ENCODE assay signal across 8 cellular contexts in the genomic region with DNA sequence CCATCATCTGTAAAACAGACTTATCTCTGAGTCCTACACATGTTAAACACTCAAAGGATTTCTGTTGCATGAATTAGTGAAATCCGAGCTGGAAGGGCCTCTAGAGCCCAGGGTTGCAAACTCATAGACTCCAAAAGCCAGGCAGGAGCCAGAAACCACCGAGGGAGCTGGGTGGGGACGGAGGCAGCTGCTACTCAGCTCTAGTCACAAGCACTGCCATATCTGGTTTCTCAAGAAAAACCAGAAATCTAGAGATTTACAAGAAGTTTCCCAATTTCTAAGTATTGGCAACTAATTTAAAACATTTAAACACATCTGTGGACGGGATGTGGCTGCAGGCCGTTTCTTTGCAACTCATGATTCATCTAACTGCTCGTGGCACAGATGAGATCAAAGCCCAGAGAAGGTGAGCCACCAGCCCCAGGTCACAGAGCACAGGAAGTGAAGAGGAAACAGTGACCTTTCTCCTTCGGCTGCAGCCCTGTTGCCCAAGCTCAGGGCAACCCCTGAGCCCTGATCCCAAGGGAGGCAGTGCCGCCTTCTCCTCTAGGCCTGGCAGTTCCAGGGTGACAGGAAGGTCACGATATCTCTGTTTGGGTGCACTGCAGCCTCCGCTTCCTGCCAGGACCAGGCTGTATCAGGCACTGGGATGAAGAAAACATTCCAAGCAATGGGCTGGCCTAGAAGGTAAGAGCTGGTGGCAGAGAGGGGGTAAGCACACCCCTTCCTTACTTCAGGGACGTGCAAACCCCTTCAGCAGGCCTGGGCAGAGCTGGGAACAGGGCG. TPM values are rescaled to one million over a fixed set of nuclear protein-coding genes. Genes with fewer than 3 reads are reported as not detected.
DNase-seq lines count a peak whose midpoint lies in the region; ATAC-seq and TF ChIP-seq lines count a peak whose summit lies in the region.

No MANE protein-coding gene starts in this region.

- no peak overlapping the region for H3K14ac ChIP-seq in H9 (ENCODE audit: insufficient read depth, low read length)

- H4K91ac ChIP-seq in H9 (ENCODE audit: insufficient read length, low read depth, low read length) = no peak overlapping the region

- H3K79me1 ChIP-seq in H9 (ENCODE audit: insufficient read depth, low read depth, low read length, poor library complexity, severe bottlenecking) = no peaks in the 10 kb centered on the region

- H2BK15ac ChIP-seq in H9 (ENCODE audit: low read depth, low read length) = no peak overlapping the region

- H3K27me3 ChIP-seq in fibroblast of lung (ENCODE audit: control insufficient read depth, insufficient read depth, low read length) (no peaks in the 10 kb centered on the region), H9 (ENCODE audit: insufficient read depth, low read length) (no peaks in the 10 kb centered on the region)

- H3K27ac Mint-ChIP-seq in activated CD4-positive, alpha-beta memory T cell treated with anti-CD3 and anti-CD28 coated beads for 36 hours = peak overlapping the region; percentile 100
- H3K27ac Mint-ChIP-seq in H9 (peak overlapping the region in 1 of 3 experiments; percentile 56; a peak in 1 of 7 replicates), endothelial cell (ENCODE audit: unreplicated experiment) (no peak overlapping the region)

- no peaks in the 10 kb centered on the region for H3K36me3 ChIP-seq in fibroblast of lung (ENCODE audit: control insufficient read depth, insufficient read depth, low read length)

- H4K8ac ChIP-seq in H9 (replicated peaks; ENCODE audit: insufficient read length, low read depth, low read length) = no peak overlapping the region

- ATAC-seq in GM21367 (IDR thresholded peaks at IDR 0.05; ENCODE audit: unreplicated experiment) (no peak), HG02678 (IDR thresholded peaks at IDR 0.05; ENCODE audit: unreplicated experiment) (no peak)

- no peak overlapping the region for H3K4ac ChIP-seq in H9 (ENCODE audit: low read depth, low read length)

- H3K18ac ChIP-seq in H9 (ENCODE audit: insufficient read length, low read depth, low read length) = no peak overlapping the region

- H2AFZ ChIP-seq in fibroblast of lung (ENCODE audit: low read length) = no peak overlapping the region
- H2AFZ ChIP-seq in H9 (ENCODE audit: low read length) = no peak overlapping the region

- peaks cover 49% of the 10 kb centered on the region for H3K36me3 Mint-ChIP-seq in activated CD4-positive, alpha-beta memory T cell treated with anti-CD3 and anti-CD28 coated beads for 36 hours
- no peaks in the 10 kb centered on the region for H3K36me3 Mint-ChIP-seq in H9 (ENCODE audit: insufficient read depth in 1 of 3, low read depth in 3 of 3)
- peaks cover 10% of the 10 kb centered on the region for H3K36me3 Mint-ChIP-seq in endothelial cell (ENCODE audit: low read depth, unreplicated experiment)

- no peak overlapping the region for H2AK5ac ChIP-seq in H9 (ENCODE audit: insufficient read length, low read length)

- H2BK20ac ChIP-seq in H9 (ENCODE audit: low read depth, low read length, poor library complexity, severe bottlenecking) = no peak overlapping the region

- H3K4me3 ChIP-seq in fibroblast of lung (replicated peaks in 1 of 4; ENCODE audit: control extremely low read depth in 1 of 4, insufficient read depth in 1 of 4, low read depth in 3 of 4, low read length in 4 of 4) = no peak overlapping the region

- no peak overlapping the region for H3K9ac ChIP-seq in fibroblast of lung (ENCODE audit: insufficient read depth, low read length)
- no peak overlapping the region for H3K9ac ChIP-seq in H9 (ENCODE audit: extremely low read depth, insufficient read length, low read length)

- peaks cover 16% of the 10 kb centered on the region for H3K4me1 ChIP-seq in fibroblast of lung (ENCODE audit: control insufficient read depth, extremely low read depth, insufficient read depth, low read length)
- H3K4me1 ChIP-seq in H9 (ENCODE audit: insufficient read depth, low read length) = no peaks in the 10 kb centered on the region

- H3K23ac ChIP-seq in H9 (ENCODE audit: insufficient read length, low read depth, low read length) = no peak overlapping the region

- H3K56ac ChIP-seq in H9 (ENCODE audit: insufficient read length, low read depth, low read length) = no peak overlapping the region

- peaks cover 3% of the 10 kb centered on the region for H3K9me3 Mint-ChIP-seq in activated CD4-positive, alpha-beta memory T cell treated with anti-CD3 and anti-CD28 coated beads for 36 hours
- H3K9me3 Mint-ChIP-seq in H9 (peaks cover 0 to 2% of the 10 kb centered on the region in 2 experiments; a peak in 1 of 5 replicates), endothelial cell (ENCODE audit: unreplicated experiment) (no peaks in the 10 kb centered on the region)

- H3K4me1 Mint-ChIP-seq in activated CD4-positive, alpha-beta memory T cell treated with anti-CD3 and anti-CD28 coated beads for 36 hours (ENCODE audit: low read depth) = peaks cover 81% of the 10 kb centered on the region
- peaks cover 3 to 7% of the 10 kb centered on the region in 2 experiments; a peak in 2 of 4 replicates for H3K4me1 Mint-ChIP-seq in H9
- peaks cover 30% of the 10 kb centered on the region for H3K4me1 Mint-ChIP-seq in endothelial cell (ENCODE audit: unreplicated experiment)

- peak; percentile 28 for DNase-seq in HT1080 (ENCODE audit: low read depth)
- peak; percentile 92 for DNase-seq in activated CD4-positive, alpha-beta memory T cell treated with anti-CD3 and anti-CD28 coated beads for 36 hours
- peak; percentile 77 to 91 for DNase-seq in fibroblast of lung (ENCODE audit: low read depth in 2 of 2)
- DNase-seq in stimulated activated CD4-positive, alpha-beta T cell treated with anti-CD3 and anti-CD28 coated beads, Interleukin-15, amount 100 ng/mL, for 24 hours = peak; percentile 83
- no peak for DNase-seq in H9
- no peak for DNase-seq in endothelial cell (ENCODE audit: low spot score)

- no peak for TF ChIP-seq CTCF in fibroblast of lung (conservative IDR thresholded peaks at IDR 0.05 in 1 of 2, IDR thresholded peaks at IDR 0.05 in 1 of 2; ENCODE audit: low read depth in 1 of 2, low read length in 2 of 2)
- TF ChIP-seq CTCF in H9 (conservative IDR thresholded peaks at IDR 0.05) = no peak
- no peak for TF ChIP-seq CTCF in endothelial cell (IDR thresholded peaks at IDR 0.05; ENCODE audit: unreplicated experiment)

- no peaks in the 10 kb centered on the region for H3K27me3 Mint-ChIP-seq in activated CD4-positive, alpha-beta memory T cell treated with anti-CD3 and anti-CD28 coated beads for 36 hours
- peaks cover 5% of the 10 kb centered on the region for H3K27me3 Mint-ChIP-seq in H9 (ENCODE audit: low read depth)
- peaks cover 17% of the 10 kb centered on the region for H3K27me3 Mint-ChIP-seq in endothelial cell (ENCODE audit: unreplicated experiment)

- H3K4me3 Mint-ChIP-seq in activated CD4-positive, alpha-beta memory T cell treated with anti-CD3 and anti-CD28 coated beads for 36 hours = peak overlapping the region; percentile 95
- H3K4me3 Mint-ChIP-seq in H9 = no peak overlapping the region
- H3K4me3 Mint-ChIP-seq in endothelial cell (ENCODE audit: unreplicated experiment) = no peak overlapping the region

- no CpG with 5 or more reads among the region's 12 CpGs for WGBS in H9 (ENCODE audit: extremely low coverage, insufficient read length, low lambda C conversion rate)

- H3K9me3 ChIP-seq in fibroblast of lung (ENCODE audit: control insufficient read depth, insufficient read depth, low read depth, low read length) (no peaks in the 10 kb centered on the region), H9 (ENCODE audit: control insufficient read depth, low read depth, low read length) (no peaks in the 10 kb centered on the region)

- H4K20me1 ChIP-seq in fibroblast of lung (ENCODE audit: control insufficient read depth, extremely low read depth, insufficient read depth, low read length) = no peaks in the 10 kb centered on the region
- H4K20me1 ChIP-seq in H9 (ENCODE audit: control insufficient read depth, insufficient read depth, insufficient read length) = no peaks in the 10 kb centered on the region

- POLR2A ChIA-PET in activated CD4-positive, alpha-beta memory T cell treated with anti-CD3 and anti-CD28 coated beads for 36 hours (lab: Charles Lee) = interaction anchor here (0.9 to 5.0 kb wide), 17 partner anchors 10 to 318 kb away, joined by 3 to 42 read pairs (median 4); partner anchors contain the start of gene ZNFX1

- H3K4me2 ChIP-seq in fibroblast of lung (ENCODE audit: extremely low read depth, insufficient read depth, low read length) = peak overlapping the region; percentile 48
- H3K4me2 ChIP-seq in H9 (ENCODE audit: insufficient read depth, insufficient read length, low read length) = no peak overlapping the region

- no peaks in the 10 kb centered on the region for H3K79me2 ChIP-seq in fibroblast of lung (ENCODE audit: control insufficient read depth, insufficient read depth, low read length)
- H3K79me2 ChIP-seq in H9 (ENCODE audit: insufficient read depth, low read length) = no peaks in the 10 kb centered on the region

- H4K5ac ChIP-seq in H9 (ENCODE audit: insufficient read length, low read depth, low read length) = no peak overlapping the region

- no peak overlapping the region for H2BK12ac ChIP-seq in H9 (ENCODE audit: insufficient read length, low read depth, low read length)

- H3T11ph ChIP-seq in H9 (ENCODE audit: low read length) = no peak overlapping the region

- no peaks in the 10 kb centered on the region for H3K23me2 ChIP-seq in H9 (ENCODE audit: insufficient read length, low read depth, low read length, poor library complexity, severe bottlenecking)

- no peak overlapping the region for H2BK5ac ChIP-seq in H9 (ENCODE audit: insufficient read length, low read length)

- H2BK120ac ChIP-seq in H9 (ENCODE audit: low read depth, low read length, poor library complexity, severe bottlenecking) = no peak overlapping the region

- H3K27ac ChIP-seq in fibroblast of lung (ENCODE audit: insufficient read depth, low read length) (peak overlapping the region; percentile 86), H9 (ENCODE audit: insufficient read length, low read depth, low read length) (no peak overlapping the region)

- CTCF ChIA-PET in activated CD4-positive, alpha-beta memory T cell treated with anti-CD3 and anti-CD28 coated beads for 36 hours (lab: Charles Lee) = interaction anchor here (0.6 to 21.5 kb wide), 4 partner anchors 15 to 388 kb away, joined by 3 to 764 read pairs (median 57); no protein-coding TSS in a partner anchor

- intact Hi-C loops in activated CD4-positive, alpha-beta memory T cell treated with anti-CD3 and anti-CD28 coated beads for 36 hours (cut with micrococcal nuclease) = loop anchor here (1.0 to 10.0 kb wide), 7 partner anchors 218 to 830 kb away; partner anchors contain the start of genes SLC9A8, UBE2V1 and ZNFX1

RNA-seq across cellular contexts. Expression of gene PTGIS, which starts 26.4 kb away (rescaled TPM):
- total RNA-seq in HT1080 (2014; rRNA removed; shearing (Covaris generic)) = 0.02 TPM in 1 of 2 replicates, not detected in the other
- 0.03 TPM in 1 of 2 replicates, not detected in the other for polyA plus RNA-seq in HT1080 (2015; cell fraction: cytosol; rRNA removed)
- polyA plus RNA-seq in HT1080 (2015; cell fraction: nucleus; rRNA removed) = not detected in 2 replicates
- 1 to 10 TPM; 1.8 TPM for total RNA-seq in activated CD4-positive, alpha-beta memory T cell treated with anti-CD3 and anti-CD28 coated beads for 36 hours
- 41.5 and 79.1 TPM in 2 replicates for total RNA-seq in fibroblast of lung
- polyA plus RNA-seq in fibroblast of lung = 6.8 and 33.1 TPM in 2 replicates
- polyA plus RNA-seq in fibroblast of lung (2012) = 5.3 and 22.0 TPM in 2 replicates
- 24.8 and 159 TPM in 2 replicates for polyA minus RNA-seq in fibroblast of lung (ENCODE audit: low replicate concordance)
- 18.9 and 20.0 TPM in 2 replicates for total RNA-seq in H9 (2021)
- 12.2 TPM for total RNA-seq in endothelial cell (ENCODE audit: unreplicated experiment)

Comparison
In these comparisons a context has a peak if more than half of its experiments do, and no peak if none do; other contexts are left out.
1. DNase-seq: peak in HT1080 (single experiment), activated CD4-positive, alpha-beta memory T cell treated with anti-CD3 and anti-CD28 coated beads for 36 hours (single experiment), fibroblast of lung (2 of 2) and stimulated activated CD4-positive, alpha-beta T cell treated with anti-CD3 and anti-CD28 coated beads, Interleukin-15, amount 100 ng/mL, for 24 hours (single experiment); none in H9 (single experiment) and endothelial cell (single experiment).